21 cellular contexts compared by ENCODE assay signal in the genomic region with DNA sequence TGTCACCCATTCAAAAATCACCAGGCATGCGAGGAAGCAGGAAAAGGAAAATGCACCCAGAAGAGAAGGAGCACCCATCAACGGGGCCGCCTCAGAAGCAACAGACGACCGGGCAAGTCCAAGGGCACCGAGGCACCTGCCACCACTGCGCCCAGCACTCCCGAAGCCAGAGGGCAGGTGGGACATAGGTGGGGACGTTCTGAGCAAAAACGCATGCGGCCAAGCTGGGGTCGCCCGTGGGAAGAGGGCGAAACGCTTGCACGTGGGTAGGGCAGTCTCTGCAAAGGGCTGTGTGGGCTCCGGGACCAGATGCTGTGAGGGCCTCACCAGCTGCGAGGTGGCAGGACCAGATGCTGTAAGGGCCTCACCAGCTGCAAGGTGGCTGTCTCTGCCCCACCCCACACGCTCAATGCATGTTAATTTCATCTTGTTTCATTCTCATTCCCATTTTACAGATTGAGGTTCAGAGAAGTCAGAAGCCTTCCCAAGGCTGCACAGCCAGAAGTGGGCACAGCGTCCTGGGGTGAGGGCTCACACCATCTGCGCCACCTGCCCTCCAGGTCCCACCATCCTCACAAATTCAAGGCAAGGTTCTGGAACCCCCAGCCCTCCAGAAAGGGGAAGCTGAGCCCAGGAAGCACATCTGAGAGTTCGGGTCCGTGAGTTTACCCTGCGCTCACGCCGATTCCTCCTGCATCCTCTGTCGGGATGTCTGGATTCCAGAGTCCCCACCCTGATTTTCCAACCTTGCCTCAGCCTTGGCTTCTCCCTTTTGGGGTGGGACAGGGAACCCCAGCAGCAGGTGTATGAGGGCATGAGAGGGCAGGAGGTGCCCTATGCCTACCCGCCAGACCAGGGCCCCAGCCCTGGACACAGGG. TPM values are rescaled to one million over a fixed set of nuclear protein-coding genes. Genes with fewer than 3 reads are reported as not detected.
A peak's percentile ranks its signal among the peaks of the same experiment; 100 is the strongest.
DNase-seq lines count a peak whose midpoint lies in the region; ATAC-seq and TF ChIP-seq lines count a peak whose summit lies in the region.
"Had no signal": no experiment of that assay in that cellular context is flagged by ENCODE, and none has a peak within 500 bp of the region (broad histone marks: within the 10 kb centered on the region; RNA-seq: fewer than 3 reads in every experiment).

No MANE protein-coding gene starts in this region.

- no peak overlapping the region for H3K27ac Mint-ChIP-seq in neural progenitor cell
- H3K27ac Mint-ChIP-seq: activated B cell treated with CpG ODN at 0.5 μM for 24 hours; activated naive CD8-positive, alpha-beta T cell treated with anti-CD3 and anti-CD28 coated beads, Interleukin-2, amount 50 U/mL, for 24 hours; memory B cell had no signal

- H3K27ac ChIP-seq in BLaER1 treated with 17β-estradiol and CSF1 and Interleukin-3, amounts not matched to agents 10 nM and 100 nM = no peak overlapping the region
- H3K27ac ChIP-seq in HEK293 (ENCODE audit: extremely low read depth, low read depth, low read length) (peak overlapping the region; percentile 94), heart left ventricle (no peak overlapping the region), neural progenitor cell (no peak overlapping the region)
- H3K27ac ChIP-seq: brain microvascular endothelial cell, SJSA1, thoracic aorta had no signal

- H3K27me3 Mint-ChIP-seq in neural progenitor cell (ENCODE audit: insufficient read depth, low read depth) = peaks cover 19% of the 10 kb centered on the region

- no peak for TF ChIP-seq POLR2A in heart left ventricle (IDR thresholded peaks at IDR 0.05)

- ATAC-seq in heart left ventricle (no peak), GM19324 (IDR thresholded peaks at IDR 0.05; ENCODE audit: low FRiP score, unreplicated experiment) (no peak), GM21390 (IDR thresholded peaks at IDR 0.05; ENCODE audit: unreplicated experiment) (no peak)
- ATAC-seq: activated naive CD8-positive, alpha-beta T cell treated with anti-CD3 and anti-CD28 coated beads, Interleukin-2, amount 50 U/mL, for 24 hours; activated T-cell treated with anti-CD3 and anti-CD28 coated beads, Interleukin-2, amount 50 U/mL, for 4 hours had no signal

- no peaks in the 10 kb centered on the region for H3K9me3 ChIP-seq in BLaER1 treated with 17β-estradiol and CSF1 and Interleukin-3, amounts not matched to agents 10 nM and 100 nM (replicated peaks in 1 of 11)
- no peaks in the 10 kb centered on the region for H3K9me3 ChIP-seq in HEK293 (ENCODE audit: control insufficient read depth, insufficient read depth, low read depth, low read length)
- H3K9me3 ChIP-seq in heart left ventricle = no peaks in the 10 kb centered on the region
- no peaks in the 10 kb centered on the region for H3K9me3 ChIP-seq in neural progenitor cell (ENCODE audit: low read depth)
- H3K9me3 ChIP-seq: Caco-2, SJSA1, thoracic aorta had no signal

- peak in 3 of 5 donors; percentile 9 to 42 (median 18) for DNase-seq in heart left ventricle
- no peak for DNase-seq in neural progenitor cell (ENCODE audit: low spot score)
- no peak for DNase-seq in GM10248 (ENCODE audit: extremely low spot score)
- DNase-seq: activated B cell treated with CpG ODN at 0.5 μM for 24 hours; activated naive CD8-positive, alpha-beta T cell treated with anti-CD3 and anti-CD28 coated beads, Interleukin-2, amount 50 U/mL, for 24 hours; activated T-cell treated with anti-CD3 and anti-CD28 coated beads, Interleukin-2, amount 50 U/mL, for 4 hours; brain microvascular endothelial cell; cortex of kidney; hippocampal formation; NCI-H1436; NCI-H2171; stimulated activated CD4-positive, alpha-beta T cell treated with anti-CD3 and anti-CD28 coated beads, Interleukin-15, amount 100 ng/mL, for 24 hours had no signal

- POLR2A ChIA-PET in HEK293 (lab: Yijun Ruan, JAX) (interaction anchor here (1.0 to 1.2 kb wide), 2 partner anchors 15 to 26 kb away, joined by 3 read pairs; no protein-coding TSS in a partner anchor), GM10248 (lab: Yijun Ruan, JAX) (no interaction called here)

- H3K79me2 ChIP-seq in neural progenitor cell (ENCODE audit: low read depth) = no peaks in the 10 kb centered on the region

- peaks cover 39% of the 10 kb centered on the region for H3K4me1 Mint-ChIP-seq in neural progenitor cell

- CTCF ChIA-PET in HEK293 (lab: Yijun Ruan, JAX) (interaction anchor here (1.2 to 3.9 kb wide), 3 partner anchors 10 to 46 kb away, joined by 7 to 26 read pairs (median 10); no protein-coding TSS in a partner anchor), GM10248 (lab: Yijun Ruan, JAX) (interaction anchor here (3.0 kb wide), 1 partner anchor 10 kb away, joined by 14 read pairs; no protein-coding TSS in a partner anchor)

- H3F3A ChIP-seq in neural progenitor cell (ENCODE audit: low read depth) = no peaks in the 10 kb centered on the region

- H3K4me2 ChIP-seq in BLaER1 treated with 17β-estradiol and CSF1 and Interleukin-3, amounts not matched to agents 10 nM and 100 nM = peak overlapping the region in 7 of 11 experiments; percentile 23 to 97 (median 89); a peak in 13 of 22 replicates
- no peak overlapping the region for H3K4me2 ChIP-seq in neural progenitor cell

- H3K9ac ChIP-seq in BLaER1 treated with 17β-estradiol and CSF1 and Interleukin-3, amounts not matched to agents 10 nM and 100 nM = no peak overlapping the region
- H3K9ac ChIP-seq in neural progenitor cell = no peak overlapping the region

- H3K9me3 Mint-ChIP-seq in neural progenitor cell = peaks cover 2% of the 10 kb centered on the region
- H3K9me3 Mint-ChIP-seq: activated B cell treated with CpG ODN at 0.5 μM for 24 hours; activated naive CD8-positive, alpha-beta T cell treated with anti-CD3 and anti-CD28 coated beads, Interleukin-2, amount 50 U/mL, for 24 hours; activated T-cell treated with anti-CD3 and anti-CD28 coated beads, Interleukin-2, amount 50 U/mL, for 4 hours; memory B cell had no signal

- intact Hi-C loops in heart left ventricle (cut with DNase I) = no loop called here

- peaks cover 0 to 100% (median 0%) of the 10 kb centered on the region in 11 experiments; a peak in 9 of 22 replicates for H3K27me3 ChIP-seq in BLaER1 treated with 17β-estradiol and CSF1 and Interleukin-3, amounts not matched to agents 10 nM and 100 nM
- peaks cover 22 to 97% (median 39%) of the 10 kb centered on the region in 9 donors for H3K27me3 ChIP-seq in heart left ventricle
- H3K27me3 ChIP-seq in neural progenitor cell = peaks cover 99% of the 10 kb centered on the region

- 77 to 87% (median 83%) methylated on average over 27 to 28 of the region's 28 CpGs for WGBS in heart left ventricle, 4 donors

- H3K36me3 Mint-ChIP-seq in neural progenitor cell = peaks cover 3% of the 10 kb centered on the region
- H3K36me3 Mint-ChIP-seq: memory B cell had no signal

- H3K4me3 ChIP-seq in BLaER1 treated with 17β-estradiol and CSF1 and Interleukin-3, amounts not matched to agents 10 nM and 100 nM = no peak overlapping the region
- H3K4me3 ChIP-seq in HEK293 (ENCODE audit: low read depth, low read length) (no peak overlapping the region), heart left ventricle (no peak overlapping the region), neural progenitor cell (no peak overlapping the region)
- H3K4me3 ChIP-seq: SJSA1, thoracic aorta had no signal

- H4K20me1 ChIP-seq in BLaER1 treated with 17β-estradiol and CSF1 and Interleukin-3, amounts not matched to agents 10 nM and 100 nM = peaks cover 0 to 91% (median 28%) of the 10 kb centered on the region in 11 experiments; a peak in 15 of 22 replicates
- H4K20me1 ChIP-seq in neural progenitor cell (ENCODE audit: low read depth) = peaks cover 4% of the 10 kb centered on the region

- no peaks in the 10 kb centered on the region for H3K36me3 ChIP-seq in BLaER1 treated with 17β-estradiol and CSF1 and Interleukin-3, amounts not matched to agents 10 nM and 100 nM
- H3K36me3 ChIP-seq in HEK293 (ENCODE audit: control insufficient read depth in 2 of 2, insufficient read depth in 1 of 2, low read length in 2 of 2) (peaks cover 0 to 4% of the 10 kb centered on the region in 2 experiments; a peak in 1 of 3 replicates), heart left ventricle (no peaks in the 10 kb centered on the region), neural progenitor cell (no peaks in the 10 kb centered on the region)
- H3K36me3 ChIP-seq: brain microvascular endothelial cell, SJSA1, thoracic aorta had no signal

- H2AFZ ChIP-seq in neural progenitor cell (replicated peaks) = no peak overlapping the region

- H3K4me3 Mint-ChIP-seq in neural progenitor cell = peak overlapping the region; percentile 52
- H3K4me3 Mint-ChIP-seq: activated B cell treated with CpG ODN at 0.5 μM for 24 hours; activated naive CD8-positive, alpha-beta T cell treated with anti-CD3 and anti-CD28 coated beads, Interleukin-2, amount 50 U/mL, for 24 hours; activated T-cell treated with anti-CD3 and anti-CD28 coated beads, Interleukin-2, amount 50 U/mL, for 4 hours; memory B cell had no signal

- H3K4me1 ChIP-seq in BLaER1 treated with 17β-estradiol and CSF1 and Interleukin-3, amounts not matched to agents 10 nM and 100 nM = peaks cover 23 to 98% (median 77%) of the 10 kb centered on the region in 10 experiments
- H3K4me1 ChIP-seq in HEK293 (ENCODE audit: control insufficient read depth, insufficient read depth, low read length) (peaks cover 35% of the 10 kb centered on the region), heart left ventricle (peaks cover 0 to 21% (median 3%) of the 10 kb centered on the region in 12 donors), neural progenitor cell (peaks cover 3% of the 10 kb centered on the region)

- no peak for TF ChIP-seq CTCF in HEK293 (tag by site-specific recombination; IDR thresholded peaks at IDR 0.05)
- no peak for TF ChIP-seq CTCF in heart left ventricle (IDR thresholded peaks at IDR 0.05)
- no peak for TF ChIP-seq CTCF in neural progenitor cell (IDR thresholded peaks at IDR 0.05)
- TF ChIP-seq CTCF in GM10248 (IDR thresholded peaks at IDR 0.05; ENCODE audit: control extremely low read depth, extremely low read depth, low read depth, missing control alignments) = no peak

TF ChIP-seq in HEK293, 187 proteins besides CTCF, POLR2A, EP300 and RAD21 (continues in another document):
- TF ChIP-seq ZNF768 (tag by site-specific recombination; IDR thresholded peaks at IDR 0.05) = peak; percentile 91; the same call in 1 of the 2 replicates
- peak; percentile 40; the same call in 1 of the 2 replicates for TF ChIP-seq ZFHX2 (tag by site-specific recombination; conservative IDR thresholded peaks at IDR 0.05)
- TF ChIP-seq PRDM1 (tag by site-specific recombination; IDR thresholded peaks at IDR 0.05) = no peak

RNA-seq across cellular contexts. Expression of a gene that starts 8.2 kb away (rescaled TPM):
- total RNA-seq in heart left ventricle (1 to 10 TPM in 4 of 9 donors, under 1 TPM in 5; 0.38 to 3.2 (median 0.96) TPM), neural progenitor cell (ENCODE audit: low replicate concordance) (0.15 TPM in 1 of 2 replicates, not detected in the other)
- 1 to 10 TPM in 1 of 2 donors, under 1 TPM in 1; 0.54 to 1.3 TPM for polyA plus RNA-seq in heart left ventricle
- total RNA-seq: activated B cell treated with CpG ODN at 0.5 μM for 24 hours; activated T-cell treated with anti-CD3 and anti-CD28 coated beads, Interleukin-2, amount 50 U/mL, for 4 hours; T-helper 2 cell treated with Interferon-gamma antibody and Interleukin-4, amounts not matched to agents 100 ng/mL and 5 ng/mL, for 36 hours had no signal

RNA-seq across cellular contexts. Expression of a gene that starts 43.5 kb away (rescaled TPM):
- total RNA-seq in heart left ventricle (10 to 100 TPM; 36.0 to 63.6 (median 43.3) TPM), neural progenitor cell (ENCODE audit: low replicate concordance) (39.6 and 69.1 TPM in 2 replicates)
- polyA plus RNA-seq in heart left ventricle = 10 to 100 TPM; 55.1 to 85.3 TPM

RNA-seq across cellular contexts. Expression of a gene that starts 44.9 kb away (rescaled TPM):
- total RNA-seq in heart left ventricle = 1 to 10 TPM; 1.6 to 6.8 (median 4.7) TPM
- 1 to 10 TPM; 5.4 to 5.5 TPM for polyA plus RNA-seq in heart left ventricle
- total RNA-seq in neural progenitor cell (ENCODE audit: low replicate concordance) = 10.7 and 33.8 TPM in 2 replicates

RNA-seq across cellular contexts. Expression of a gene that starts 50.7 kb away (rescaled TPM):
- total RNA-seq in heart left ventricle (under 1 TPM in 2 of 9 donors, not detected in 7; 0.37 to 0.63 TPM), neural progenitor cell (ENCODE audit: low replicate concordance) (0.09 TPM in 1 of 2 replicates, not detected in the other)
- under 1 TPM; 0.15 TPM for polyA plus RNA-seq in heart left ventricle

Comparison
In these comparisons a context has a peak if more than half of its experiments do, and no peak if none do; other contexts are left out.
1. DNase-seq: peak in heart left ventricle (3 of 5); none in neural progenitor cell (single experiment) and GM10248 (single experiment).